In the genomic region with DNA sequence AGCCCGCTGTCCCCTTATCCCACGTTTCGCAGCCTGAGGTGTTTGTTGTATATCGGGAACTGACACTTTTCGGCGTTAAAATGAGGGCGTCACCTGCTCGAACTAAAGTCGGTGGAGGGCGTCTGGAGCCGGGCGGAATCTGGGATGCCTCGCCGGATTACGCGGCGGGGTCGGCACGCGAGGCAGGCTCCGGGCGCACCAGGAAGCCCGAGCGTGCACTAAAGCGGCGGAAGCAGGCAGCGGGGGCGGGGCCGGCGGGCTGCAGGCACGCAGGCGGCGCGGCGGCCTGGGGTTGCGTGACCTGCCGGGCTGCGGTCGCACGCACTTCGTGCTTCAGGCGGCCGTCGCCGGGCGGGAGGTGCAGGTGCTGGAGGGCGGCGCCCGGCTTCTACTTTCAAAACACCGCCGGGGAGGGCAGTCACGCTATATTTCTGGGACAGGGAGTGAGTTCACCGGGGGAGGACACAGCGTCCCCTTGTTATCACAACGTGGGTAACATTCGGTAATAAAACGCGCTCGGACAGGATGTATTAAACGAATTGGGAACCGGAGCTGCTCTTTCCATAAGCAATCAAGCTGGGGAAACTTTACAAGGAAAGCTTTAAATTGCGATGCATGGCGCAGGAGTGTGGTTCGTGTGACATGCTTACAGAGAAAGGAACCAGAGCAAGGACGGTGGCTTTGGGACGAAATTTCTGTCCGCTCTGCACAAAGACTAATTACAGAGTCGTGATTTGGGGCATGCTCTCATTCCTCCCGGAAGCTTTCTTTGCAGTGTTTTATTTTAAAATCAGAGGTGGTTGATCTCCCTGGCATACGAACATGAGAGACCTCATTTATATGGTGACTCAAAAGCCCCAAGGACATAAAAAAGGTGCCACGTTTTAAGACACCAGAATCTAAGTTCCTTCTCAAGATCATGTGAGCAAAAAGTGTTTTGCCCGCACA, we compare ENCODE assay signal across 8 cellular contexts.
DNase-seq lines count a peak whose midpoint lies in the region; ATAC-seq and TF ChIP-seq lines count a peak whose summit lies in the region.

No MANE protein-coding gene starts in this region.

- TF ChIP-seq CTCF in OCI-LY3 (IDR thresholded peaks at IDR 0.05; ENCODE audit: low read depth, low read length) = no peak

- no peaks in the 10 kb centered on the region for H3K79me2 ChIP-seq in OCI-LY3 (ENCODE audit: low read length)

- H3K27me3 ChIP-seq in OCI-LY3 (ENCODE audit: low read depth, low read length) (no peaks in the 10 kb centered on the region), muscle layer of duodenum (ENCODE audit: low read depth, low read length) (no peaks in the 10 kb centered on the region)

- peak overlapping the region; percentile 75 for H3K4me2 ChIP-seq in OCI-LY3 (ENCODE audit: low read length)

- H3K9ac ChIP-seq in OCI-LY3 (ENCODE audit: low read length) = peak overlapping the region; percentile 69

- H3K36me3 ChIP-seq in OCI-LY3 (replicated peaks; ENCODE audit: low read depth, low read length) (no peaks in the 10 kb centered on the region), muscle layer of duodenum (ENCODE audit: control insufficient read depth in 1 of 2, insufficient read depth in 2 of 2, low read length in 2 of 2) (no peaks in the 10 kb centered on the region)

- TF ChIP-seq POLR2A in erythroblast (IDR thresholded peaks at IDR 0.05; ENCODE audit: low read length) = peak; percentile 59

- no peaks in the 10 kb centered on the region for H3K9me3 ChIP-seq in OCI-LY3 (ENCODE audit: insufficient read depth, low read length)
- H3K9me3 ChIP-seq in muscle layer of duodenum (ENCODE audit: control insufficient read depth in 1 of 2, low read length in 2 of 2) = no peaks in the 10 kb centered on the region

- ATAC-seq in GM19438 (IDR thresholded peaks at IDR 0.05; ENCODE audit: low read depth, unreplicated experiment) = peak; percentile 64
- ATAC-seq in HG03521 (IDR thresholded peaks at IDR 0.05; ENCODE audit: unreplicated experiment) = peak; percentile 65

- no peaks in the 10 kb centered on the region for H4K20me1 ChIP-seq in OCI-LY3 (ENCODE audit: insufficient read depth, low read length)

- peak overlapping the region; percentile 26; the same call in 1 of the 2 replicates for H3K27ac ChIP-seq in OCI-LY3 (ENCODE audit: low read length)
- H3K27ac ChIP-seq in muscle layer of duodenum (ENCODE audit: low read length) = peak overlapping the region; percentile 60

- H3K4me1 ChIP-seq in OCI-LY3 (ENCODE audit: low read length) = peaks cover 11% of the 10 kb centered on the region
- H3K4me1 ChIP-seq in muscle layer of duodenum (ENCODE audit: control insufficient read depth in 1 of 2, insufficient read depth in 2 of 2, low read length in 2 of 2) = peaks cover 3 to 4% of the 10 kb centered on the region in 2 donors

- H3K4me3 ChIP-seq in OCI-LY3 (ENCODE audit: low read length) (peak overlapping the region; percentile 75), muscle layer of duodenum (ENCODE audit: low read depth in 1 of 2, low read length in 2 of 2) (peak overlapping the region; percentile 70 to 77)

- peak; percentile 69 for DNase-seq in COLO829 (ENCODE audit: low spot score)
- DNase-seq in activated T-cell treated with anti-CD3 and anti-CD28 coated beads, Interleukin-2, amount 50 U/mL, for 1 hour = peak; percentile 82
- peak; percentile 83 to 84 for DNase-seq in erythroblast (lab: John Stamatoyannopoulos, UW)
- peak; percentile 67 for DNase-seq in stimulated activated CD8-positive, alpha-beta memory T cell treated with anti-CD3 and anti-CD28 coated beads, Interleukin-7, amount 100 ng/mL, for 24 hours (ENCODE audit: low read depth)

- peak overlapping the region; percentile 97 for H2AFZ ChIP-seq in OCI-LY3 (ENCODE audit: low read depth, low read length)

Comparison
In these comparisons a context has a peak if more than half of its experiments do, and no peak if none do; other contexts are left out.
1. Peak in every context shown above with its lines: DNase-seq, ATAC-seq, H3K4me3 ChIP-seq and H3K27ac ChIP-seq.